ENCODE assay signal across 1 cellular context in genomic region chr7:12674861-12675260, GRCh38.
TF ChIP-seq lines count a peak whose summit lies in the region.

No MANE protein-coding gene starts in this region.

TF ChIP-seq in K562, 482 proteins besides CTCF, POLR2A, EP300 and RAD21:
- no peak for TF ChIP-seq POLR2H (tag; IDR thresholded peaks at IDR 0.05; ENCODE audit: low read depth)
- no peak for TF ChIP-seq FOXA1 (IDR thresholded peaks at IDR 0.05; ENCODE audit: borderline replicate concordance)
- no peak for TF ChIP-seq HMGXB4 (CRISPR knock-in tag; IDR thresholded peaks at IDR 0.05)
- no peak for TF ChIP-seq PCBP2 (IDR thresholded peaks at IDR 0.05; ENCODE audit: low read depth, low read length, poor library complexity, severe bottlenecking)
- no peak for TF ChIP-seq CC2D1A (IDR thresholded peaks at IDR 0.05)
- TF ChIP-seq ELF4 (CRISPR knock-in tag; IDR thresholded peaks at IDR 0.05): no peak
- no peak for TF ChIP-seq MEF2A (IDR thresholded peaks at IDR 0.05; ENCODE audit: control insufficient read depth, low read depth, low read length)
- TF ChIP-seq LEF1 (IDR thresholded peaks at IDR 0.05): peak; percentile 87; the same call in 1 of the 2 replicates
- TF ChIP-seq ZNF511 (CRISPR knock-in tag; IDR thresholded peaks at IDR 0.05): no peak
- peak; percentile 16; the same call in 1 of the 2 replicates for TF ChIP-seq SMARCA4 (IDR thresholded peaks at IDR 0.05)
- TF ChIP-seq PPARD (CRISPR knock-in tag; IDR thresholded peaks at IDR 0.05): no peak
- TF ChIP-seq MTF1 (CRISPR knock-in tag; IDR thresholded peaks at IDR 0.05; ENCODE audit: borderline replicate concordance): no peak
- no peak for TF ChIP-seq FOS (IDR thresholded peaks at IDR 0.05; ENCODE audit: extremely low read depth, insufficient read length)
- TF ChIP-seq CEBPB (tag; IDR thresholded peaks at IDR 0.05): peak; percentile 70
- no peak for TF ChIP-seq EZH2 (IDR thresholded peaks at IDR 0.05; ENCODE audit: borderline replicate concordance, low read depth, low read length)
- no peak for TF ChIP-seq GTF2B (IDR thresholded peaks at IDR 0.05; ENCODE audit: extremely low read depth, insufficient read length)
- no peak for TF ChIP-seq HIVEP1 (CRISPR knock-in tag; IDR thresholded peaks at IDR 0.05)
- TF ChIP-seq TBP (optimal IDR thresholded peaks at IDR 0.05; ENCODE audit: low read depth, low read length): no peak
- no peak for TF ChIP-seq ARNT (IDR thresholded peaks at IDR 0.05)
- TF ChIP-seq ZNF584 (CRISPR knock-in tag; IDR thresholded peaks at IDR 0.05; ENCODE audit: low read depth): no peak
- TF ChIP-seq GTF3C2 (IDR thresholded peaks at IDR 0.05; ENCODE audit: borderline replicate concordance, extremely low read depth, insufficient read length): no peak
- 0 out of 2 replicates have a peak, but pooled peaks have one; percentile 20 for TF ChIP-seq SMC3 (conservative IDR thresholded peaks at IDR 0.05; ENCODE audit: insufficient read depth, low read depth, low read length)
- no peak for TF ChIP-seq ATF1 (CRISPR knock-in tag; IDR thresholded peaks at IDR 0.05)
- no peak for TF ChIP-seq ATF1 (tag; IDR thresholded peaks at IDR 0.05)
- TF ChIP-seq DPF2 (IDR thresholded peaks at IDR 0.05): no peak
- no peak for TF ChIP-seq ZNF589 (CRISPR knock-in tag; IDR thresholded peaks at IDR 0.05; ENCODE audit: low read depth)
- TF ChIP-seq FOXK2 (conservative IDR thresholded peaks at IDR 0.05 in 1 of 2, IDR thresholded peaks at IDR 0.05 in 1 of 2; ENCODE audit: low read depth in 2 of 2): 0 out of 4 replicates have a peak, but pooled peaks of 1 of the 2 experiments have one; percentile 22
- TF ChIP-seq BRD9 (IDR thresholded peaks at IDR 0.05; ENCODE audit: low read depth, partially characterized antibody): no peak
- TF ChIP-seq YY1 (IDR thresholded peaks at IDR 0.05; ENCODE audit: borderline replicate concordance in 1 of 3, control insufficient read depth in 1 of 3, extremely low read depth in 1 of 3, insufficient read depth in 3 of 3, insufficient read length in 1 of 3, insufficient replicate concordance in 2 of 3, low read depth in 1 of 3, low read length in 2 of 3): no peak
- TF ChIP-seq ETV6 (IDR thresholded peaks at IDR 0.05; ENCODE audit: borderline replicate concordance in 1 of 2, low read depth in 2 of 2, low read length in 1 of 2): no peak
- no peak for TF ChIP-seq ETV6 (CRISPR knock-in tag; IDR thresholded peaks at IDR 0.05; ENCODE audit: borderline replicate concordance)
- TF ChIP-seq BDP1 (IDR thresholded peaks at IDR 0.05; ENCODE audit: insufficient read depth, insufficient read length): no peak
- no peak for TF ChIP-seq MEIS2 (IDR thresholded peaks at IDR 0.05; ENCODE audit: partially characterized antibody)
- TF ChIP-seq CBX8 (IDR thresholded peaks at IDR 0.05; ENCODE audit: borderline replicate concordance, extremely low read depth, low read depth, low read length, poor library complexity, severe bottlenecking): no peak
- no peak for TF ChIP-seq ZFP30 (CRISPR knock-in tag; IDR thresholded peaks at IDR 0.05; ENCODE audit: borderline replicate concordance)
- TF ChIP-seq PTTG1 (tag; IDR thresholded peaks at IDR 0.05; ENCODE audit: low read depth): no peak
- TF ChIP-seq SIX5 (IDR thresholded peaks at IDR 0.05; ENCODE audit: borderline replicate concordance in 1 of 2, insufficient read depth in 1 of 2, low read depth in 1 of 2, low read length in 2 of 2): no peak
